ENCODE assay signal across 31 cellular contexts in genomic region chr12:30763053-30763452, GRCh38.
"Had no signal": no experiment of that assay in that cellular context is flagged by ENCODE, and none has a peak within 500 bp of the region (broad histone marks: within the 10 kb centered on the region; RNA-seq: fewer than 3 reads in every experiment).

No MANE protein-coding gene starts in this region.

- H3K27me3 ChIP-seq: adrenal gland, body of pancreas, Peyer's patch had no signal

- H3K4me1 ChIP-seq: adrenal gland, Peyer's patch, SJSA1 had no signal

- H3K9ac ChIP-seq: SK-N-SH had no signal

- ATAC-seq: activated CD8-positive, alpha-beta T cell treated with anti-CD3 and anti-CD28 coated beads for 36 hours; activated naive CD4-positive, alpha-beta T cell treated with anti-CD3 and anti-CD28 coated beads, Interleukin-2, amount 50 U/mL, for 72 hours; body of pancreas; PC-3 had no signal

- H3K9me3 ChIP-seq: adrenal gland, body of pancreas, MG63, Peyer's patch, SJSA1 had no signal

- H3K36me3 ChIP-seq: adrenal gland, MG63, Peyer's patch, SJSA1, WERI-Rb-1 had no signal

- FAIRE-seq: astrocyte, bronchial epithelial cell had no signal

- H3K9me2 ChIP-seq: SK-N-SH had no signal

- DNase-seq: activated CD4-positive, alpha-beta T cell treated with anti-CD3 and anti-CD28 coated beads, Interleukin-2, amount 10 ng/mL, durations not matched to agents 24 days and 14 days; activated CD4-positive, alpha-beta T cell treated with anti-CD3 and anti-CD28 coated beads, Interleukin-2, amount 50 U/mL, for 4 hours; activated CD8-positive, alpha-beta T cell treated with anti-CD3 and anti-CD28 coated beads for 36 hours; activated gamma-delta T cell treated with Interleukin-2 at 50 U/mL for 16 hours; activated naive CD4-positive, alpha-beta T cell treated with anti-CD3 and anti-CD28 coated beads for 36 hours; activated T-cell treated with anti-CD3 and anti-CD28 coated beads, Interleukin-2, amount 50 U/mL, for 24 hours; adrenal gland; body of pancreas; caudate nucleus; Kasumi-1; KG1; MG63; NCI-H1048; NCI-H1105 treated with DMSO at 0.1 percent for 48 hours; NCI-H1436; NCI-H1694; NCI-H1930; NCI-H2081 treated with DMSO at 0.1 percent for 48 hours; NCI-H226; NCI-H446 treated with DMSO at 0.1 percent for 48 hours; NCI-H524; PC-3; Peyer's patch; RPMI8226; SHP77 treated with DMSO at 0.1 percent for 48 hours; SK-N-SH; WERI-Rb-1 had no signal

- H3K27ac ChIP-seq: adrenal gland, body of pancreas, Peyer's patch, SJSA1, WERI-Rb-1 had no signal

- H3K4me3 ChIP-seq: adrenal gland, body of pancreas, MG63, Peyer's patch, SJSA1 had no signal

- H3K4me2 ChIP-seq: SK-N-SH had no signal
